ENCODE assay signal across 24 cellular contexts in genomic region chr15:98504998-98505397, GRCh38.
DNase-seq lines count a peak whose midpoint lies in the region; ATAC-seq and TF ChIP-seq lines count a peak whose summit lies in the region.
"Had no signal": no experiment of that assay in that cellular context is flagged by ENCODE, and none has a peak within 500 bp of the region (broad histone marks: within the 10 kb centered on the region; RNA-seq: fewer than 3 reads in every experiment).

No MANE protein-coding gene starts in this region.

- H2BK120ac ChIP-seq in mesenchymal stem cell (ENCODE audit: low read depth, low read length) = no peak overlapping the region

- TF ChIP-seq CTCF in gastrocnemius medialis (IDR thresholded peaks at IDR 0.05 in 4 of 5, conservative IDR thresholded peaks at IDR 0.05 in 1 of 5) (no peak), uterus (IDR thresholded peaks at IDR 0.05) (no peak)

- no peak overlapping the region for H3K4me2 ChIP-seq in mesenchymal stem cell (ENCODE audit: low read length, poor library complexity, severe bottlenecking)
- H3K4me2 ChIP-seq: KMS-11, SK-N-SH had no signal

- DNase-seq in adipocyte (ENCODE audit: low read depth) (no peak), mesenchymal stem cell (no peak), gastrocnemius medialis (no peak), uterus (no peak), cardiac septum (ENCODE audit: low spot score) (no peak), NCI-H146 (lab: John Stamatoyannopoulos, UW) (no peak)
- DNase-seq: CD8-positive, alpha-beta memory T cell; DMS 273 treated with DMSO at 0.1 percent for 48 hours; DMS79; EL; GDM1; MM.1S; NCI-H1436; NCI-H187 treated with DMSO at 0.1 percent for 48 hours; NCI-H2107; NCI-H524 treated with DMSO at 0.1 percent for 48 hours; NCI-H774; NK-92 treated with Interleukin-12 subunit alpha and Interleukin-12 subunit beta, amount 100 ng/mL, for 24 hours; PC-3; SK-N-SH had no signal

- no peak overlapping the region for H2AFZ ChIP-seq in mesenchymal stem cell (ENCODE audit: low read depth, low read length)

- H3K36me3 ChIP-seq in adipocyte (ENCODE audit: control insufficient read depth, insufficient read depth, low read length, severe bottlenecking) = no peaks in the 10 kb centered on the region
- no peaks in the 10 kb centered on the region for H3K36me3 ChIP-seq in mesenchymal stem cell (ENCODE audit: control insufficient read depth in 1 of 2, insufficient read depth in 2 of 2, low read depth in 1 of 2, low read length in 2 of 2)
- no peaks in the 10 kb centered on the region for H3K36me3 ChIP-seq in gastrocnemius medialis
- H3K36me3 ChIP-seq in uterus = no peaks in the 10 kb centered on the region

- TF ChIP-seq POLR2A in gastrocnemius medialis (IDR thresholded peaks at IDR 0.05) = no peak
- no peak for TF ChIP-seq POLR2A in uterus (IDR thresholded peaks at IDR 0.05)

- H3K9ac ChIP-seq in adipocyte (ENCODE audit: low read length) (peak overlapping the region; percentile 61), mesenchymal stem cell (ENCODE audit: low read length) (no peak overlapping the region)
- H3K9ac ChIP-seq: KMS-11, SK-N-SH had no signal

- H3K27me3 ChIP-seq in adipocyte (replicated peaks; ENCODE audit: control insufficient read depth, insufficient read depth, low read length) (peaks cover 11% of the 10 kb centered on the region), mesenchymal stem cell (ENCODE audit: control insufficient read depth in 1 of 2, insufficient read depth in 1 of 2, low read length in 2 of 2) (peaks cover 38 to 42% of the 10 kb centered on the region in 2 experiments), gastrocnemius medialis (peaks cover 0 to 5% (median 0%) of the 10 kb centered on the region in 3 donors), uterus (no peaks in the 10 kb centered on the region)

- intact Hi-C loops in gastrocnemius medialis (cut with DNase I; ENCODE audit: low total_unique reads) (no loop called here), uterus (cut with DNase I; ENCODE audit: low total_unique reads) (no loop called here), cardiac septum (cut with DNase I) (no loop called here)

- H2BK15ac ChIP-seq in mesenchymal stem cell (ENCODE audit: low read depth, poor library complexity, severe bottlenecking) = peak overlapping the region; percentile 0

- H3K4ac ChIP-seq in mesenchymal stem cell (ENCODE audit: low read depth in 1 of 2, low read length in 2 of 2) = no peak overlapping the region

- no peak overlapping the region for H3K4me3 ChIP-seq in adipocyte (ENCODE audit: low read length)
- no peak overlapping the region for H3K4me3 ChIP-seq in mesenchymal stem cell (ENCODE audit: insufficient read depth in 1 of 2, low read depth in 1 of 2, low read length in 2 of 2)
- no peak overlapping the region for H3K4me3 ChIP-seq in gastrocnemius medialis
- H3K4me3 ChIP-seq in uterus = no peak overlapping the region
- H3K4me3 ChIP-seq: GM12878 had no signal

- no peak overlapping the region for H4K91ac ChIP-seq in mesenchymal stem cell (ENCODE audit: low read length)

- no peak overlapping the region for H2BK5ac ChIP-seq in mesenchymal stem cell (ENCODE audit: low read depth, low read length, poor library complexity, severe bottlenecking)

- H4K8ac ChIP-seq in mesenchymal stem cell (ENCODE audit: low read length) = no peak overlapping the region

- H2BK12ac ChIP-seq in mesenchymal stem cell (ENCODE audit: low read length in 2 of 2) = no peak overlapping the region

- H3K14ac ChIP-seq in mesenchymal stem cell (ENCODE audit: low read length in 2 of 2) = no peak overlapping the region

- ATAC-seq in gastrocnemius medialis (no peak), GM19455 (IDR thresholded peaks at IDR 0.05; ENCODE audit: unreplicated experiment) (no peak)
- ATAC-seq: GM12878, HCT116, PC-3 had no signal

- H3K9me3 ChIP-seq in adipocyte (ENCODE audit: control insufficient read depth, low read length) (no peaks in the 10 kb centered on the region), mesenchymal stem cell (ENCODE audit: control insufficient read depth, low read length) (peaks cover 4% of the 10 kb centered on the region), gastrocnemius medialis (peaks cover 0 to 2% (median 0%) of the 10 kb centered on the region in 3 donors), uterus (peaks cover 0 to 2% of the 10 kb centered on the region in 2 donors)
- H3K9me3 ChIP-seq: SK-N-SH had no signal

- H3K18ac ChIP-seq in mesenchymal stem cell (ENCODE audit: low read depth in 1 of 2, low read length in 2 of 2) = no peak overlapping the region

- 89% methylated on average over 9 of the region's 9 CpGs for WGBS in mesenchymal stem cell

- no peak overlapping the region for H2AK5ac ChIP-seq in mesenchymal stem cell (ENCODE audit: low read length, severe bottlenecking)

- in situ Hi-C loops in gastrocnemius medialis (cut with MboI; ENCODE audit: low sequenced_read_pairs in 4 of 4) = loop anchor here in 2 of 4 donors (25.0 kb wide), 2 partner anchors 282 to 382 kb away; no protein-coding TSS in a partner anchor

- H3K23ac ChIP-seq in mesenchymal stem cell (ENCODE audit: low read length in 2 of 2) = no peak overlapping the region

- no peak overlapping the region for H3K27ac ChIP-seq in mesenchymal stem cell (ENCODE audit: low read length, poor library complexity, severe bottlenecking)
- peak overlapping the region; percentile 27 to 50 (median 42) for H3K27ac ChIP-seq in gastrocnemius medialis
- no peak overlapping the region for H3K27ac ChIP-seq in uterus
- H3K27ac ChIP-seq: KMS-11 had no signal

- H3K4me1 ChIP-seq in adipocyte (ENCODE audit: control insufficient read depth, insufficient read depth, low read length) (peaks cover 38% of the 10 kb centered on the region), mesenchymal stem cell (ENCODE audit: control insufficient read depth, insufficient read depth, low read depth, low read length) (no peaks in the 10 kb centered on the region), gastrocnemius medialis (peaks cover 0 to 16% of the 10 kb centered on the region in 2 donors), uterus (no peaks in the 10 kb centered on the region)

- H3K79me1 ChIP-seq in mesenchymal stem cell (replicated peaks; ENCODE audit: low read length, poor library complexity, severe bottlenecking) = no peaks in the 10 kb centered on the region

Comparison
In these comparisons a context has a peak if more than half of its experiments do, and no peak if none do; other contexts are left out.
1. H3K27ac ChIP-seq: peak in gastrocnemius medialis (4 of 4); none in mesenchymal stem cell (single experiment) and uterus (0 of 2).